In the genomic region with DNA sequence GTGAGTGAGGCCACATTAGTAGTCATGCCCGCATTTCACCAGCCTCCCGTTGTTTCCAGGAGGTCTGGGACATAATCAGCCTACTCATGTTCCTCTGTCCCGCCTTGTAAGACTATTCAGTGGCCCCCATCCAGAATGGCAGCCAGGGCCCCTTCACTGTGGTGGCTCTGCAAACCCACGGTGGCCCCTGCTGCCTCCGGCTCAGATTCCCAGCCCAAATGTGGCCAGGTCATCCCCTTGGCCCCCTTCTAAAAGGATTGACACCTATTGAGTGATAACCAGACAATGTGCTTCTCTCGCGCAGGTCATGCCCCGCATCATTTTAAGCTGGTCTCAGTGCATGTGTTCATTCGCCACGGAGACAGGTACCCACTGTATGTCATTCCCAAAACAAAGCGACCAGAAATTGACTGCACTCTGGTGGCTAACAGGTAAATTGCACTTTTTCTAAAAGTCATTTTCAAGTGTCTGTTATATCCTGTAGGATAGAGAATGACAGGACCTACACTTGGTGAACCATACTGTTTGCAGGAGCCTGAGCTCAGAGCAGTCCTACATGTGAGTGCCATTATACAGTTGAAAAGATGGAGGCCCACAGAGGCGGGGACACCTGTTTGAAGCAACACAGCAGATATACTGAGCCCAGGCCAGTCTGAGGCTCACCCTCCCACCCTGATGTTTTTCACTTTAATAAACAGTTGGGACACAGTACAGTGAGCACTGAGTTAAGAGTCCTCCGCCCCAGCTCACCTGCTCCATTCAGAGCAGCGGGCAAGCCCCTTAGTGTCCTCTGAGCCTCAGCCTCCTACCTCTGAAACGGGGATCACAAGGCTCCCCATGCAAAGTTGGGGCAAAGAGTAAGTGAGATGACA, we compare ENCODE assay signal across 1 cellular context.
TF ChIP-seq lines count a peak whose summit lies in the region.

No MANE protein-coding gene starts in this region.

TF ChIP-seq in WTC11, 78 proteins besides CTCF, POLR2A, EP300 and RAD21 (continued from another document):
- TF ChIP-seq CDX4 (CRISPR knock-in tag; IDR thresholded peaks at IDR 0.05; ENCODE audit: borderline replicate concordance) (no peak), SMAD4 (CRISPR knock-in tag; IDR thresholded peaks at IDR 0.05) (no peak), TCF7 (CRISPR knock-in tag; IDR thresholded peaks at IDR 0.05; ENCODE audit: low read depth) (no peak), ELF4 (CRISPR knock-in tag; IDR thresholded peaks at IDR 0.05; ENCODE audit: low read depth) (no peak)
